ENCODE assay signal across 15 cellular contexts in genomic region chr19:33388231-33388816, GRCh38. TPM values are rescaled to one million over a fixed set of nuclear protein-coding genes. Genes with fewer than 3 reads are reported as not detected.
A peak's percentile ranks its signal among the peaks of the same experiment; 100 is the strongest.
DNase-seq lines count a peak whose midpoint lies in the region; ATAC-seq and TF ChIP-seq lines count a peak whose summit lies in the region.
"Had no signal": no experiment of that assay in that cellular context is flagged by ENCODE, and none has a peak within 500 bp of the region (broad histone marks: within the 10 kb centered on the region; RNA-seq: fewer than 3 reads in every experiment).

No MANE protein-coding gene starts in this region.

- peaks cover 6% of the 10 kb centered on the region for H3K36me3 Mint-ChIP-seq in natural killer cell treated with Interleukin-12 subunit alpha and Interleukin-12 subunit beta and Interleukin-15 and Interleukin-18, amount 100 ng/mL, for 72 hours
- no peaks in the 10 kb centered on the region for H3K36me3 Mint-ChIP-seq in natural killer cell

- peak overlapping the region; percentile 79 to 87 (median 84) for H3K27ac ChIP-seq in gastrocnemius medialis

- no peaks in the 10 kb centered on the region for H3K27me3 Mint-ChIP-seq in natural killer cell treated with Interleukin-12 subunit alpha and Interleukin-12 subunit beta and Interleukin-15 and Interleukin-18, amount 100 ng/mL, for 72 hours
- H3K27me3 Mint-ChIP-seq in natural killer cell (ENCODE audit: low read depth in 2 of 2), result no peaks in the 10 kb centered on the region
- H3K27me3 Mint-ChIP-seq: activated CD4-positive, alpha-beta memory T cell treated with anti-CD3 and anti-CD28 coated beads, Interleukin-2, amount 10 ng/mL, durations not matched to agents 7 days and 5 days had no signal

- intact Hi-C loops in natural killer cell (cut with micrococcal nuclease), result no loop called here
- intact Hi-C loops in left cardiac atrium (cut with DNase I), result no loop called here
- intact Hi-C loops in gastrocnemius medialis (cut with DNase I; ENCODE audit: low total_unique reads), result loop anchor here (2.0 to 5.0 kb wide), 3 partner anchors 14 to 86 kb away; partner anchors contain the start of gene CEBPA

- H3K9me3 Mint-ChIP-seq in natural killer cell treated with Interleukin-12 subunit alpha and Interleukin-12 subunit beta and Interleukin-15 and Interleukin-18, amount 100 ng/mL, for 72 hours, result no peaks in the 10 kb centered on the region
- no peaks in the 10 kb centered on the region for H3K9me3 Mint-ChIP-seq in natural killer cell
- H3K9me3 Mint-ChIP-seq: activated CD4-positive, alpha-beta memory T cell treated with anti-CD3 and anti-CD28 coated beads, Interleukin-2, amount 10 ng/mL, durations not matched to agents 7 days and 5 days had no signal

- peak; percentile 51 for DNase-seq in natural killer cell treated with Interleukin-12 subunit alpha and Interleukin-12 subunit beta and Interleukin-15 and Interleukin-18, amount 100 ng/mL, for 72 hours (ENCODE audit: low spot score)
- DNase-seq in natural killer cell (no peak), left cardiac atrium (no peak), gastrocnemius medialis (peak in 1 of 2 donors; percentile 80), germinal center (ENCODE audit: low spot score) (no peak)
- DNase-seq: activated CD4-positive, alpha-beta memory T cell treated with anti-CD3 and anti-CD28 coated beads, Interleukin-2, amount 10 ng/mL, durations not matched to agents 7 days and 5 days; activated gamma-delta T cell treated with Interleukin-2 at 50 U/mL for 16 hours; dermis blood vessel endothelial cell; NCI-H82; SHP77; stimulated activated naive CD4-positive, alpha-beta T cell; T1000 had no signal

- peak in 1 of 2 donors; percentile 17 for ATAC-seq in natural killer cell treated with Interleukin-12 subunit alpha and Interleukin-12 subunit beta and Interleukin-15 and Interleukin-18, amount 100 ng/mL, for 72 hours
- ATAC-seq in natural killer cell, result no peak
- peak; percentile 4 to 32 for ATAC-seq in left cardiac atrium
- ATAC-seq in gastrocnemius medialis, result peak; percentile 31 to 67
- no peak for ATAC-seq in HG02763 (IDR thresholded peaks at IDR 0.05; ENCODE audit: unreplicated experiment)
- ATAC-seq in GM21390 (IDR thresholded peaks at IDR 0.05; ENCODE audit: unreplicated experiment), result no peak
- no peak for ATAC-seq in HG03378 (IDR thresholded peaks at IDR 0.05; ENCODE audit: unreplicated experiment)

- H3K4me1 Mint-ChIP-seq in natural killer cell treated with Interleukin-12 subunit alpha and Interleukin-12 subunit beta and Interleukin-15 and Interleukin-18, amount 100 ng/mL, for 72 hours (ENCODE audit: low read depth in 2 of 2), result peaks cover 6 to 7% of the 10 kb centered on the region in 2 donors
- H3K4me1 Mint-ChIP-seq in natural killer cell, result peaks cover 10 to 12% of the 10 kb centered on the region in 2 donors
- H3K4me1 Mint-ChIP-seq: activated CD4-positive, alpha-beta memory T cell treated with anti-CD3 and anti-CD28 coated beads, Interleukin-2, amount 10 ng/mL, durations not matched to agents 7 days and 5 days had no signal

- H3K27me3 ChIP-seq in gastrocnemius medialis, result no peaks in the 10 kb centered on the region

- H3K4me3 ChIP-seq in gastrocnemius medialis, result peak overlapping the region in 1 of 4 donors; percentile 10

- in situ Hi-C loops in gastrocnemius medialis (cut with MboI; ENCODE audit: low sequenced_read_pairs in 4 of 4), result loop anchor here in 2 of 4 donors (5.0 to 10.0 kb wide), 2 partner anchors 84 to 91 kb away; partner anchors contain the start of gene CEBPA (in 1 of the 2)

- peaks cover 71 to 77% of the 10 kb centered on the region in 2 donors for H3K4me1 ChIP-seq in gastrocnemius medialis

- no peak overlapping the region for H3K4me3 Mint-ChIP-seq in natural killer cell treated with Interleukin-12 subunit alpha and Interleukin-12 subunit beta and Interleukin-15 and Interleukin-18, amount 100 ng/mL, for 72 hours
- H3K4me3 Mint-ChIP-seq in natural killer cell, result no peak overlapping the region
- H3K4me3 Mint-ChIP-seq: activated CD4-positive, alpha-beta memory T cell treated with anti-CD3 and anti-CD28 coated beads, Interleukin-2, amount 10 ng/mL, durations not matched to agents 7 days and 5 days had no signal

- TF ChIP-seq CTCF in natural killer cell (IDR thresholded peaks at IDR 0.05) (no peak), gastrocnemius medialis (IDR thresholded peaks at IDR 0.05 in 4 of 5, conservative IDR thresholded peaks at IDR 0.05 in 1 of 5) (no peak)

- no peak overlapping the region for H3K27ac Mint-ChIP-seq in natural killer cell treated with Interleukin-12 subunit alpha and Interleukin-12 subunit beta and Interleukin-15 and Interleukin-18, amount 100 ng/mL, for 72 hours
- peak overlapping the region in 1 of 2 donors; percentile 22 for H3K27ac Mint-ChIP-seq in natural killer cell
- H3K27ac Mint-ChIP-seq: activated CD4-positive, alpha-beta memory T cell treated with anti-CD3 and anti-CD28 coated beads, Interleukin-2, amount 10 ng/mL, durations not matched to agents 7 days and 5 days had no signal

- no peaks in the 10 kb centered on the region for H3K9me3 ChIP-seq in gastrocnemius medialis

- no peaks in the 10 kb centered on the region for H3K36me3 ChIP-seq in gastrocnemius medialis

- TF ChIP-seq POLR2A in gastrocnemius medialis (IDR thresholded peaks at IDR 0.05), result no peak

RNA-seq across cellular contexts. Expression of gene CEBPG, which starts 14.8 kb away (rescaled TPM):
- total RNA-seq in natural killer cell treated with Interleukin-12 subunit alpha and Interleukin-12 subunit beta and Interleukin-15 and Interleukin-18, amount 100 ng/mL, for 72 hours, result 10 to 100 TPM; 26.3 to 29.2 TPM
- 10 to 100 TPM; 22.3 to 28.1 (median 23.9) TPM for total RNA-seq in natural killer cell
- total RNA-seq in left cardiac atrium, result 10 to 100 TPM; 16.6 to 21.0 TPM
- 10 to 100 TPM; 44.2 to 50.1 (median 46.1) TPM for total RNA-seq in gastrocnemius medialis

Comparison
In these comparisons a context has a peak if more than half of its experiments do, and no peak if none do; other contexts are left out.
1. ATAC-seq: peak in left cardiac atrium (2 of 2) and gastrocnemius medialis (2 of 2); none in natural killer cell (0 of 3), HG02763 (single experiment), GM21390 (single experiment) and HG03378 (single experiment).